18 cellular contexts compared by ENCODE assay signal in genomic region chr20:22836877-22837276, GRCh38.
DNase-seq lines count a peak whose midpoint lies in the region; ATAC-seq, FAIRE-seq and TF ChIP-seq lines count a peak whose summit lies in the region.
"Had no signal": no experiment of that assay in that cellular context is flagged by ENCODE, and none has a peak within 500 bp of the region (broad histone marks: within the 10 kb centered on the region; RNA-seq: fewer than 3 reads in every experiment).

No MANE protein-coding gene starts in this region.

- no peak for FAIRE-seq in H1 (lab: Jason Lieb, UNC)
- FAIRE-seq in keratinocyte (lab: Jason Lieb, UNC): peak; percentile 69

- no peak for TF ChIP-seq POLR2A in H1 (IDR thresholded peaks at IDR 0.05; ENCODE audit: control extremely low read depth in 1 of 2, low read depth in 2 of 2, low read length in 2 of 2)

- H2BK120ac ChIP-seq in H1 (replicated peaks; ENCODE audit: low read depth, low read length): no peak overlapping the region

- no peak overlapping the region for H2AK5ac ChIP-seq in H1 (ENCODE audit: low read depth, low read length)

- H3K9me3 ChIP-seq in H1 (ENCODE audit: insufficient read depth in 2 of 2, low read depth in 1 of 2, low read length in 1 of 2) (no peaks in the 10 kb centered on the region), keratinocyte (ENCODE audit: control insufficient read depth, low read depth, low read length) (no peaks in the 10 kb centered on the region), upper lobe of right lung (no peaks in the 10 kb centered on the region)
- H3K9me3 ChIP-seq: right atrium auricular region, thoracic aorta had no signal

- no peak overlapping the region for H4K8ac ChIP-seq in H1 (ENCODE audit: extremely low read depth, insufficient read depth, low read length)

- H2BK20ac ChIP-seq in H1 (ENCODE audit: low read length): no peak overlapping the region

- no peak overlapping the region for H3K4me2 ChIP-seq in H1 (ENCODE audit: insufficient read depth in 1 of 2, low read depth in 2 of 2, low read length in 2 of 2)
- H3K4me2 ChIP-seq in keratinocyte (ENCODE audit: control insufficient read depth, extremely low read depth, insufficient read depth, low read depth, low read length): peak overlapping the region; percentile 9

- no peaks in the 10 kb centered on the region for H3K36me3 ChIP-seq in H1 (ENCODE audit: control insufficient read depth in 2 of 4, insufficient read depth in 4 of 4, low read length in 3 of 4)
- H3K36me3 ChIP-seq in keratinocyte (ENCODE audit: control insufficient read depth in 2 of 2, extremely low read depth in 1 of 2, insufficient read depth in 2 of 2, low read length in 2 of 2): no peaks in the 10 kb centered on the region
- H3K36me3 ChIP-seq in upper lobe of right lung: no peaks in the 10 kb centered on the region
- H3K36me3 ChIP-seq: right atrium auricular region, thoracic aorta had no signal

- no peak overlapping the region for H3K27ac ChIP-seq in H1 (ENCODE audit: low read depth, low read length)
- H3K27ac ChIP-seq in keratinocyte (ENCODE audit: control insufficient read depth, insufficient read depth, low read length): no peak overlapping the region
- no peak overlapping the region for H3K27ac ChIP-seq in upper lobe of right lung
- H3K27ac ChIP-seq: coronary artery, right atrium auricular region, thoracic aorta had no signal

- CTCF ChIA-PET in H1 (lab: Charles Lee; ENCODE audit: partially characterized antibody): interaction anchor here (1.0 to 1.2 kb wide), 2 partner anchors 137 to 153 kb away, joined by 4 to 5 read pairs; no protein-coding TSS in a partner anchor

- H3K9me1 ChIP-seq in keratinocyte (ENCODE audit: control insufficient read depth, extremely low read depth, insufficient read depth, low read length): no peaks in the 10 kb centered on the region

- DNase-seq in EL (peak; percentile 31), RPMI7951 (ENCODE audit: low read depth) (peak; percentile 77), H1 (ENCODE audit: low read depth in 1 of 2, low spot score in 2 of 2) (no peak), keratinocyte (ENCODE audit: low read depth, low spot score) (no peak), NCI-H1436 (lab: John Stamatoyannopoulos, UW) (no peak), upper lobe of right lung (no peak), NCI-H1930 (lab: John Stamatoyannopoulos, UW) (no peak)
- no peak for DNase-seq in activated CD4-positive, alpha-beta T cell treated with anti-CD3 and anti-CD28 coated beads, Interleukin-2, amount 50 U/mL, for 4 hours
- DNase-seq: activated CD4-positive, alpha-beta T cell treated with anti-CD3 and anti-CD28 coated beads, Interleukin-2, amount 50 U/mL, for 48 hours; activated gamma-delta T cell treated with Interleukin-2 at 50 U/mL for 16 hours; aorta; CD4-positive, alpha-beta T cell; Karpas-422; NCI-H1417; nucleus accumbens had no signal

- no peak overlapping the region for H2BK5ac ChIP-seq in H1 (ENCODE audit: low read depth, low read length)

- H3K4ac ChIP-seq in H1 (replicated peaks; ENCODE audit: insufficient read length, low read depth, low read length): no peak overlapping the region

- H2BK15ac ChIP-seq in H1 (ENCODE audit: low read length): no peak overlapping the region

- H3K18ac ChIP-seq in H1 (ENCODE audit: extremely low read depth, low read length): no peak overlapping the region

- H3K9ac ChIP-seq in H1 (replicated peaks in 1 of 4; ENCODE audit: extremely low read depth in 1 of 4, low read depth in 3 of 4, low read length in 3 of 4) (no peak overlapping the region), keratinocyte (ENCODE audit: control insufficient read depth, extremely low read depth, insufficient read depth, low read length) (no peak overlapping the region)

- 93% methylated on average over 1 of the region's 1 CpG; no CpG with 5 or more reads in 1 of the 2 experiments for WGBS in H1 (ENCODE audit: extremely low coverage in 1 of 2, insufficient coverage in 1 of 2, insufficient read length in 1 of 2, insufficient replicate concordance in 2 of 2, low coverage in 1 of 2, low lambda C conversion rate in 2 of 2, missing lambda C conversion rate in 1 of 2), 2 experiments

- no peak overlapping the region for H3K14ac ChIP-seq in H1 (ENCODE audit: insufficient read length)

- H2AFZ ChIP-seq in H1 (ENCODE audit: low read length) (peak overlapping the region; percentile 31; the same call in 1 of the 2 replicates), keratinocyte (ENCODE audit: control insufficient read depth, low read length) (no peak overlapping the region)

- H3K56ac ChIP-seq in H1 (replicated peaks; ENCODE audit: insufficient read length, low read depth, low read length): no peak overlapping the region

- H4K5ac ChIP-seq in H1 (ENCODE audit: insufficient read length, low read depth, low read length): no peak overlapping the region

- intact Hi-C loops in upper lobe of right lung (cut with DNase I): no loop called here

- no peak for ATAC-seq in upper lobe of right lung

- H4K91ac ChIP-seq in H1 (replicated peaks; ENCODE audit: insufficient read length, low read length): no peak overlapping the region

- H3K4me1 ChIP-seq in H1 (replicated peaks in 1 of 4; ENCODE audit: control insufficient read depth in 3 of 4, insufficient read depth in 4 of 4, low read length in 3 of 4) (no peaks in the 10 kb centered on the region), keratinocyte (ENCODE audit: control insufficient read depth, extremely low read depth, insufficient read depth, low read length) (peaks cover 28% of the 10 kb centered on the region), upper lobe of right lung (peaks cover 6% of the 10 kb centered on the region)
- H3K4me1 ChIP-seq: right atrium auricular region had no signal

- no peak overlapping the region for H2BK12ac ChIP-seq in H1 (ENCODE audit: low read depth, low read length)

- no peak for TF ChIP-seq EP300 in H1 (IDR thresholded peaks at IDR 0.05; ENCODE audit: borderline replicate concordance in 1 of 2, low read depth in 2 of 2, low read length in 2 of 2)

- TF ChIP-seq CTCF in H1 (IDR thresholded peaks at IDR 0.05; ENCODE audit: control extremely low read depth in 1 of 3, insufficient read depth in 1 of 3, low read depth in 1 of 3, low read length in 3 of 3) (no peak), keratinocyte (optimal IDR thresholded peaks at IDR 0.05 in 1 of 3, IDR thresholded peaks at IDR 0.05 in 1 of 3, conservative IDR thresholded peaks at IDR 0.05 in 1 of 3; ENCODE audit: extremely low read depth in 1 of 3, insufficient read depth in 2 of 3, low read length in 3 of 3) (no peak), upper lobe of right lung (IDR thresholded peaks at IDR 0.05) (no peak)

- TF ChIP-seq RAD21 in H1 (IDR thresholded peaks at IDR 0.05 in 1 of 2, conservative IDR thresholded peaks at IDR 0.05 in 1 of 2; ENCODE audit: low read depth in 2 of 2, low read length in 2 of 2): no peak

- H3K27me3 ChIP-seq in H1 (replicated peaks in 1 of 4; ENCODE audit: control insufficient read depth in 3 of 4, extremely low read depth in 1 of 4, insufficient read depth in 3 of 4, low read length in 3 of 4): no peaks in the 10 kb centered on the region
- no peaks in the 10 kb centered on the region for H3K27me3 ChIP-seq in keratinocyte (ENCODE audit: control insufficient read depth, extremely low read depth, insufficient read depth, low read length)
- H3K27me3 ChIP-seq in upper lobe of right lung: no peaks in the 10 kb centered on the region
- H3K27me3 ChIP-seq: right atrium auricular region had no signal

- H3K79me2 ChIP-seq in H1 (ENCODE audit: control insufficient read depth in 1 of 2, insufficient read depth in 2 of 2, low read length in 2 of 2): no peaks in the 10 kb centered on the region
- H3K79me2 ChIP-seq in keratinocyte (ENCODE audit: control insufficient read depth, insufficient read depth, low read length): no peaks in the 10 kb centered on the region

- H4K20me1 ChIP-seq in H1 (replicated peaks in 1 of 2; ENCODE audit: control insufficient read depth in 1 of 2, insufficient read depth in 2 of 2, low read length in 2 of 2) (no peaks in the 10 kb centered on the region), keratinocyte (ENCODE audit: control insufficient read depth, extremely low read depth, insufficient read depth, low read length) (no peaks in the 10 kb centered on the region)

- POLR2A ChIA-PET in H1 (lab: Charles Lee; ENCODE audit: partially characterized antibody): no interaction called here

- no peak overlapping the region for H3K23ac ChIP-seq in H1 (ENCODE audit: insufficient read length)

- no peaks in the 10 kb centered on the region for H3K79me1 ChIP-seq in H1 (ENCODE audit: low read depth, low read length)

- dilution Hi-C loops in keratinocyte (cut with MboI; ENCODE audit: extremely low pct_ligation_motif_present, low sequenced_read_pairs): no loop called here

- H3K4me3 ChIP-seq in H1 (ENCODE audit: extremely low read depth in 1 of 4, insufficient read depth in 2 of 4, low read depth in 3 of 4, low read length in 4 of 4) (no peak overlapping the region), keratinocyte (ENCODE audit: control insufficient read depth in 2 of 3, extremely low read depth in 1 of 3, insufficient read depth in 2 of 3, low read depth in 1 of 3, low read length in 3 of 3) (no peak overlapping the region), upper lobe of right lung (no peak overlapping the region)
- H3K4me3 ChIP-seq: coronary artery, right atrium auricular region, thoracic aorta had no signal

- H3K23me2 ChIP-seq in H1 (ENCODE audit: low read depth, low read length): no peaks in the 10 kb centered on the region

TF ChIP-seq in H1, 55 proteins besides CTCF, POLR2A, EP300 and RAD21 (continues in another document):
- no peak for TF ChIP-seq CEBPB (IDR thresholded peaks at IDR 0.05; ENCODE audit: low read depth, low read length)
- no peak for TF ChIP-seq USF2 (IDR thresholded peaks at IDR 0.05; ENCODE audit: low read length)
- no peak for TF ChIP-seq POLR2AphosphoS5 (IDR thresholded peaks at IDR 0.05; ENCODE audit: low read depth, low read length)
- no peak for TF ChIP-seq KDM5A (IDR thresholded peaks at IDR 0.05; ENCODE audit: low read length)
- TF ChIP-seq NANOG (IDR thresholded peaks at IDR 0.05; ENCODE audit: insufficient read depth, low read depth, low read length, poor library complexity, severe bottlenecking): no peak
- no peak for TF ChIP-seq JUND (IDR thresholded peaks at IDR 0.05; ENCODE audit: low read length)
- no peak for TF ChIP-seq EGR1 (IDR thresholded peaks at IDR 0.05; ENCODE audit: borderline replicate concordance, low read depth, low read length)
- TF ChIP-seq ZNF274 (IDR thresholded peaks at IDR 0.05; ENCODE audit: borderline replicate concordance, extremely low read depth, low read length): no peak
- no peak for TF ChIP-seq SIX5 (IDR thresholded peaks at IDR 0.05; ENCODE audit: low read depth, low read length)
- TF ChIP-seq FOSL1 (IDR thresholded peaks at IDR 0.05; ENCODE audit: insufficient read depth, low read depth, low read length): no peak

Comparison
In these comparisons a context has a peak if more than half of its experiments do, and no peak if none do; other contexts are left out.
1. DNase-seq: peak in EL (single experiment) and RPMI7951 (single experiment); none in H1 (0 of 2), keratinocyte (single experiment), NCI-H1436 (single experiment), upper lobe of right lung (single experiment), NCI-H1930 (0 of 2) and activated CD4-positive, alpha-beta T cell treated with anti-CD3 and anti-CD28 coated beads, Interleukin-2, amount 50 U/mL, for 4 hours (0 of 2).